ENCODE assay signal across 9 cellular contexts in the genomic region with DNA sequence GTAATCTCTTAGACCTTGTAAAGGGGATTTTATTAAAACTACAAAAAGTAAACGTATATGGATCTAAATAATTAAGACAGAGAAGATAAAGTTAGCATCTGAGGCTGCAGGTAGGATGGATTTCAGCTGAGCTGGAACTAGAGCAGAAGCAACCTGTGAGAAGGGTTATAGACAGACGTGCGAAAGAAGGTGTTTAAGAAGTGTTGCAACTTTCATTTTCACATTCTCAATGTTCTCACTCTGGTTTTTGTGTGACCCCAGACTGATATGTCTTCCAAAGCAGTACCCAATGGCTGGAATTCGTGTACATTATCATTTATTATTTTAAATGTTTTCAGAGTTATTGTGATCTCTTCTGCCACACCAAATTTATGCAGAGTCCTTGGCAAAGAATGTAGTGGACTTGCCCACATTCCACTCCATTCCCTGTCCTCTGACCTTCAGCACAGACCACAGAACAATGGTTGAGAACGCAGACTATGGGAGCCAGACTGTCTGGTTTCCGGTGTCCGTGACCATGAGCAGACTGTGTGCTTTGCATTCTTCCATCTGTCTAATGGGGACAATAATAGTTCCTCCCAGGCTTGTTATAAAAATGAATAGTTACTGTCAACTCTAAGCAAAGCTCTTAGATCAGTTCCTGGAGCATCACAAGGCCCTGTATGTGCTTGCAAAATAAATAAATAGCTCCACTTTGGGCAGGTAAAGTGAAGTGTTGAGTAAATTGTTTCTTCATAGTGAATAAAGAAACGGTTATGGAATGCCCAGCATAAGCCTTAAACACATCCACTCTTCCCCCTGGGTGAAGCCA.
DNase-seq lines count a peak whose midpoint lies in the region; ATAC-seq and TF ChIP-seq lines count a peak whose summit lies in the region.
"Had no signal": no experiment of that assay in that cellular context is flagged by ENCODE, and none has a peak within 500 bp of the region (broad histone marks: within the 10 kb centered on the region; RNA-seq: fewer than 3 reads in every experiment).

No MANE protein-coding gene starts in this region.

- no peaks in the 10 kb centered on the region for H3K36me3 ChIP-seq in mucosa of descending colon (ENCODE audit: low read depth)

- no peak overlapping the region for H3K4me3 Mint-ChIP-seq in chondrocyte (ENCODE audit: unreplicated experiment)

- ATAC-seq in GM18861 (IDR thresholded peaks at IDR 0.05; ENCODE audit: unreplicated experiment) (peak; percentile 50), GM21825 (IDR thresholded peaks at IDR 0.05; ENCODE audit: unreplicated experiment) (peak; percentile 57), mucosa of descending colon (peak; percentile 59)

- H3K36me3 Mint-ChIP-seq in chondrocyte (ENCODE audit: low read depth): no peaks in the 10 kb centered on the region

- no peak for TF ChIP-seq CTCF in mucosa of descending colon (IDR thresholded peaks at IDR 0.05)
- TF ChIP-seq CTCF in chondrocyte (IDR thresholded peaks at IDR 0.05): no peak

- no peak overlapping the region for H3K27ac Mint-ChIP-seq in chondrocyte (ENCODE audit: unreplicated experiment)

- intact Hi-C loops in mucosa of descending colon (cut with DNase I, micrococcal nuclease): no loop called here

- H3K4me1 ChIP-seq in mucosa of descending colon (ENCODE audit: low read depth): no peaks in the 10 kb centered on the region

- no peaks in the 10 kb centered on the region for H3K27me3 Mint-ChIP-seq in chondrocyte (ENCODE audit: low read depth)

- no peaks in the 10 kb centered on the region for H3K9me3 ChIP-seq in mucosa of descending colon

- peaks cover 6% of the 10 kb centered on the region for H3K9me3 Mint-ChIP-seq in chondrocyte (ENCODE audit: low read depth)

- DNase-seq in M059J (ENCODE audit: low read depth) (peak; percentile 28), mucosa of descending colon (no peak), NCI-H526 treated with DMSO at 0.1 percent for 48 hours (lab: John Stamatoyannopoulos, UW) (no peak), AG20443 (ENCODE audit: low spot score) (no peak), HuH-7 (ENCODE audit: low spot score) (no peak), chondrocyte (ENCODE audit: low spot score) (no peak)
- DNase-seq: stimulated activated CD4-positive, alpha-beta T cell treated with anti-CD3 and anti-CD28 coated beads, Interleukin-2, amount 100 ng/mL, for 48 hours had no signal

- H3K4me3 ChIP-seq in mucosa of descending colon: no peak overlapping the region

- H3K4me1 Mint-ChIP-seq in chondrocyte (ENCODE audit: low read depth): no peaks in the 10 kb centered on the region
